ENCODE assay signal across 24 cellular contexts in genomic region chr1:40926441-40926840, GRCh38. TPM values are rescaled to one million over a fixed set of nuclear protein-coding genes. Genes with fewer than 3 reads are reported as not detected.
DNase-seq lines count a peak whose midpoint lies in the region; ATAC-seq, FAIRE-seq and TF ChIP-seq lines count a peak whose summit lies in the region.
"Had no signal": no experiment of that assay in that cellular context is flagged by ENCODE, and none has a peak within 500 bp of the region (broad histone marks: within the 10 kb centered on the region; RNA-seq: fewer than 3 reads in every experiment).

No MANE protein-coding gene starts in this region.

- no peak overlapping the region for H3K4ac ChIP-seq in IMR-90 (ENCODE audit: low read depth, low read length)

- dilution Hi-C loops in IMR-90 (cut with HindIII; ENCODE audit: low sequenced_read_pairs, unreplicated experiment): no loop called here

- peak overlapping the region in 4 of 11 experiments; percentile 7 to 27 (median 16); a peak in 1 of 22 replicates for H3K9ac ChIP-seq in BLaER1 treated with 17β-estradiol and CSF1 and Interleukin-3, amounts not matched to agents 10 nM and 100 nM
- H3K9ac ChIP-seq in IMR-90 (ENCODE audit: low read depth, low read length) (no peak overlapping the region), adipocyte (ENCODE audit: low read length) (peak overlapping the region; percentile 59)
- H3K9ac ChIP-seq: parathyroid adenoma had no signal

- no peak overlapping the region for H3K56ac ChIP-seq in IMR-90 (ENCODE audit: extremely low read depth, insufficient read depth, low read length)

- no peak for TF ChIP-seq POLR2A in IMR-90 (IDR thresholded peaks at IDR 0.05; ENCODE audit: low read depth, low read length)
- TF ChIP-seq POLR2A in H54 (IDR thresholded peaks at IDR 0.05; ENCODE audit: low read depth, low read length): no peak

- no TSS peak for BruUV-seq in IMR-90 (replicated peaks; lab: Mats Ljungman, UMichigan)

- H2AK9ac ChIP-seq in IMR-90 (replicated peaks; ENCODE audit: low read depth, low read length, poor library complexity): no peak overlapping the region

- DNase-seq in IMR-90 (no peak), adipocyte (ENCODE audit: low read depth) (no peak), nephron progenitor cell (no peak), H54 (ENCODE audit: insufficient read length, low spot score) (no peak), nucleus accumbens (lab: John Stamatoyannopoulos, UW) (no peak)
- DNase-seq: activated CD4-positive, alpha-beta memory T cell treated with anti-CD3 and anti-CD28 coated beads, Interleukin-2, amount 10 ng/mL, durations not matched to agents 7 days and 5 days; activated CD4-positive, CD25-positive, alpha-beta regulatory T cell; activated naive CD4-positive, alpha-beta T cell treated with Interleukin-2 at 50 U/mL for 16 hours; activated T-cell treated with anti-CD3 and anti-CD28 coated beads for 4 hours; caudate nucleus; EL; natural killer cell; NCI-H526 treated with DMSO at 0.1 percent for 48 hours; Right ventricle myocardium superior; T1000 had no signal

- no peak overlapping the region for H2AFZ ChIP-seq in IMR-90 (replicated peaks; ENCODE audit: low read length, poor library complexity)
- H2AFZ ChIP-seq: parathyroid adenoma had no signal

- no peaks in the 10 kb centered on the region for H4K20me1 ChIP-seq in BLaER1 treated with 17β-estradiol and CSF1 and Interleukin-3, amounts not matched to agents 10 nM and 100 nM
- H4K20me1 ChIP-seq in IMR-90 (ENCODE audit: insufficient read depth, low read length): no peaks in the 10 kb centered on the region

- no peak overlapping the region for H2BK20ac ChIP-seq in IMR-90 (ENCODE audit: low read depth, low read length)

- no peak overlapping the region for H3K18ac ChIP-seq in IMR-90 (ENCODE audit: low read depth, low read length)

- H3K27ac Mint-ChIP-seq in nephron progenitor cell: peak overlapping the region; percentile 87
- H3K27ac Mint-ChIP-seq: activated CD4-positive, alpha-beta memory T cell treated with anti-CD3 and anti-CD28 coated beads, Interleukin-2, amount 10 ng/mL, durations not matched to agents 7 days and 5 days; CD14-positive monocyte; mesothelial cell of epicardium; natural killer cell had no signal

- in situ Hi-C loops in IMR-90 (cut with MboI; ENCODE audit: low sequenced_read_pairs): no loop called here

- TF ChIP-seq RAD21 in IMR-90 (IDR thresholded peaks at IDR 0.05; ENCODE audit: low read length): no peak

- no peak overlapping the region for H4K5ac ChIP-seq in IMR-90 (ENCODE audit: low read depth, low read length)

- peaks cover 30% of the 10 kb centered on the region for H3K4me1 Mint-ChIP-seq in nephron progenitor cell
- H3K4me1 Mint-ChIP-seq: activated CD4-positive, alpha-beta memory T cell treated with anti-CD3 and anti-CD28 coated beads, Interleukin-2, amount 10 ng/mL, durations not matched to agents 7 days and 5 days; natural killer cell had no signal

- no peak for FAIRE-seq in H54 (lab: Jason Lieb, UNC)
- FAIRE-seq: D721Med, endothelial cell of umbilical vein, urothelium cell line had no signal

- H3K36me3 Mint-ChIP-seq in nephron progenitor cell (ENCODE audit: low read depth): no peaks in the 10 kb centered on the region
- H3K36me3 Mint-ChIP-seq: CD14-positive monocyte, mesothelial cell of epicardium, natural killer cell had no signal

- no peak for ATAC-seq in IMR-90 (ENCODE audit: low read depth)
- no peak for ATAC-seq in HG03039 (IDR thresholded peaks at IDR 0.05; ENCODE audit: unreplicated experiment)
- no peak for ATAC-seq in GM19463 (IDR thresholded peaks at IDR 0.05; ENCODE audit: unreplicated experiment)
- ATAC-seq: natural killer cell had no signal

- H3K23ac ChIP-seq in IMR-90 (ENCODE audit: low read depth, low read length): no peak overlapping the region

- H3K4me3 ChIP-seq in BLaER1 treated with 17β-estradiol and CSF1 and Interleukin-3, amounts not matched to agents 10 nM and 100 nM: no peak overlapping the region
- H3K4me3 ChIP-seq in IMR-90 (ENCODE audit: insufficient read depth, low read depth, low read length): no peak overlapping the region
- H3K4me3 ChIP-seq in adipocyte (ENCODE audit: low read length): peak overlapping the region; percentile 34

- H3K9me3 Mint-ChIP-seq in nephron progenitor cell: no peaks in the 10 kb centered on the region
- H3K9me3 Mint-ChIP-seq: activated CD4-positive, alpha-beta memory T cell treated with anti-CD3 and anti-CD28 coated beads, Interleukin-2, amount 10 ng/mL, durations not matched to agents 7 days and 5 days; mesothelial cell of epicardium; natural killer cell had no signal

- H2BK120ac ChIP-seq in IMR-90 (ENCODE audit: low read depth, low read length): no peak overlapping the region

- no CpG with 5 or more reads among the region's 6 CpGs for WGBS in IMR-90 (ENCODE audit: extremely low coverage in 2 of 2, insufficient read length in 1 of 2), 2 experiments

- no peak overlapping the region for H3K4me3 Mint-ChIP-seq in nephron progenitor cell
- H3K4me3 Mint-ChIP-seq: activated CD4-positive, alpha-beta memory T cell treated with anti-CD3 and anti-CD28 coated beads, Interleukin-2, amount 10 ng/mL, durations not matched to agents 7 days and 5 days; CD14-positive monocyte; mesothelial cell of epicardium; natural killer cell had no signal

- POLR2A ChIA-PET in IMR-90 (lab: Charles Lee; ENCODE audit: unreplicated experiment): no interaction called here

- no peaks in the 10 kb centered on the region; a peak in 1 of 22 replicates for H3K27me3 ChIP-seq in BLaER1 treated with 17β-estradiol and CSF1 and Interleukin-3, amounts not matched to agents 10 nM and 100 nM
- peaks cover 14% of the 10 kb centered on the region for H3K27me3 ChIP-seq in IMR-90 (ENCODE audit: control insufficient read depth, insufficient read depth, low read length)
- H3K27me3 ChIP-seq in adipocyte (replicated peaks; ENCODE audit: control insufficient read depth, insufficient read depth, low read length): no peaks in the 10 kb centered on the region

- no peak for TF ChIP-seq CTCF in IMR-90 (conservative IDR thresholded peaks at IDR 0.05; ENCODE audit: low read depth, low read length)
- no peak for TF ChIP-seq CTCF in nephron progenitor cell (IDR thresholded peaks at IDR 0.05)

- H4K91ac ChIP-seq in IMR-90 (ENCODE audit: insufficient read depth, low read depth, low read length): no peak overlapping the region

- no peak overlapping the region for H3K14ac ChIP-seq in IMR-90 (replicated peaks; ENCODE audit: low read depth, low read length)

- H3K36me3 ChIP-seq in BLaER1 treated with 17β-estradiol and CSF1 and Interleukin-3, amounts not matched to agents 10 nM and 100 nM: no peaks in the 10 kb centered on the region
- no peaks in the 10 kb centered on the region for H3K36me3 ChIP-seq in IMR-90 (ENCODE audit: control insufficient read depth, insufficient read depth, low read length)
- H3K36me3 ChIP-seq in adipocyte (ENCODE audit: control insufficient read depth, insufficient read depth, low read length, severe bottlenecking): no peaks in the 10 kb centered on the region

- no peak overlapping the region for H4K8ac ChIP-seq in IMR-90 (ENCODE audit: low read depth in 2 of 2, low read length in 2 of 2)

- CTCF ChIA-PET in IMR-90 (lab: Yijun Ruan, JAX): interaction anchor here (1.5 kb wide), 1 partner anchor 26 kb away, joined by 5 read pairs; no protein-coding TSS in a partner anchor

- H3K27ac ChIP-seq in BLaER1 treated with 17β-estradiol and CSF1 and Interleukin-3, amounts not matched to agents 10 nM and 100 nM: peak overlapping the region in 3 of 11 experiments; percentile 3 to 19 (median 4); a peak in 1 of 22 replicates
- no peak overlapping the region for H3K27ac ChIP-seq in IMR-90 (ENCODE audit: insufficient read depth, low read length)
- H3K27ac ChIP-seq: parathyroid adenoma had no signal

- H2BK15ac ChIP-seq in IMR-90 (ENCODE audit: low read depth, low read length): no peak overlapping the region

- peaks cover 10 to 39% (median 31%) of the 10 kb centered on the region in 10 experiments; a peak in 19 of 20 replicates for H3K4me1 ChIP-seq in BLaER1 treated with 17β-estradiol and CSF1 and Interleukin-3, amounts not matched to agents 10 nM and 100 nM
- H3K4me1 ChIP-seq in IMR-90 (ENCODE audit: control insufficient read depth, insufficient read depth, low read length): no peaks in the 10 kb centered on the region
- peaks cover 24% of the 10 kb centered on the region for H3K4me1 ChIP-seq in adipocyte (ENCODE audit: control insufficient read depth, insufficient read depth, low read length)
- H3K4me1 ChIP-seq: parathyroid adenoma had no signal

- H2BK5ac ChIP-seq in IMR-90 (ENCODE audit: low read depth, low read length, poor library complexity, severe bottlenecking): no peak overlapping the region

- intact Hi-C loops in IMR-90 (cut with micrococcal nuclease): no loop called here

- no peak overlapping the region for H2AK5ac ChIP-seq in IMR-90 (ENCODE audit: low read depth, low read length)

- H3K9me1 ChIP-seq in IMR-90 (ENCODE audit: insufficient read depth, low read length): no peaks in the 10 kb centered on the region

- peaks cover 11% of the 10 kb centered on the region for H3K27me3 Mint-ChIP-seq in nephron progenitor cell (ENCODE audit: low read depth, poor library complexity)

- H3K4me2 ChIP-seq in BLaER1 treated with 17β-estradiol and CSF1 and Interleukin-3, amounts not matched to agents 10 nM and 100 nM: peak overlapping the region; percentile 23 to 70 (median 54); a peak in 20 of 22 replicates
- H3K4me2 ChIP-seq in IMR-90 (ENCODE audit: low read depth, low read length): no peak overlapping the region

- H3K79me1 ChIP-seq in IMR-90 (ENCODE audit: low read depth in 1 of 2, low read length in 2 of 2): no peaks in the 10 kb centered on the region

- no peaks in the 10 kb centered on the region for H3K9me3 ChIP-seq in BLaER1 treated with 17β-estradiol and CSF1 and Interleukin-3, amounts not matched to agents 10 nM and 100 nM (replicated peaks in 1 of 11)
- no peaks in the 10 kb centered on the region for H3K9me3 ChIP-seq in IMR-90 (ENCODE audit: control insufficient read depth, insufficient read depth, low read length)
- H3K9me3 ChIP-seq in adipocyte (ENCODE audit: control insufficient read depth, low read length): no peaks in the 10 kb centered on the region

TF ChIP-seq in IMR-90, 13 proteins besides CTCF, POLR2A, EP300 and RAD21:
- TF ChIP-seq CEBPB (IDR thresholded peaks at IDR 0.05; ENCODE audit: low read depth, low read length) (peak; percentile 35), FOS (IDR thresholded peaks at IDR 0.05; ENCODE audit: low read depth, low read length) (no peak), MXI1 (IDR thresholded peaks at IDR 0.05; ENCODE audit: borderline replicate concordance, low read depth, low read length) (no peak), MAFK (IDR thresholded peaks at IDR 0.05; ENCODE audit: low read depth, low read length) (no peak)
TF ChIP-seq in IMR-90: peak in this region for 1.

RNA-seq across cellular contexts. Expression of gene CTPS1, which starts 53.1 kb away (rescaled TPM):
- total RNA-seq in IMR-90 (2012; rRNA removed): 41.0 and 45.5 TPM in 2 replicates
- 40.4 and 43.2 TPM in 2 replicates for polyA plus RNA-seq in IMR-90 (2012; rRNA removed)
- polyA plus RNA-seq in IMR-90 (2012; cell fraction: cytosol; rRNA removed): 11.2 and 42.3 TPM in 2 replicates
- 23.0 and 58.3 TPM in 2 replicates for polyA plus RNA-seq in IMR-90 (2012; cell fraction: nucleus; rRNA removed; ENCODE audit: low replicate concordance)
